12 cellular contexts compared by ENCODE assay signal in genomic region chr3:60064210-60065178, GRCh38.
DNase-seq lines count a peak whose midpoint lies in the region; ATAC-seq lines count a peak whose summit lies in the region.
"Had no signal": no experiment of that assay in that cellular context is flagged by ENCODE, and none has a peak within 500 bp of the region (broad histone marks: within the 10 kb centered on the region; RNA-seq: fewer than 3 reads in every experiment).

No MANE protein-coding gene starts in this region.

- H3K27me3 Mint-ChIP-seq in activated T-helper 1 cell treated with anti-CD3 and anti-CD28 coated beads, Interleukin-12 subunit alpha, Interleukin-12 subunit beta, Interleukin-2, Interleukin-4 antibody, amounts not matched to agents 30 ng/mL and 10 ng/mL and 1 ng/mL, durations not matched to agents 14 hours and 24 hours and 36 hours (ENCODE audit: insufficient read depth): no peaks in the 10 kb centered on the region

- no peak overlapping the region for H2AFZ ChIP-seq in ACC112 (ENCODE audit: low read length, unreplicated experiment)
- H2AFZ ChIP-seq: hepatocyte had no signal

- H3K4me1 Mint-ChIP-seq in activated T-helper 1 cell treated with anti-CD3 and anti-CD28 coated beads, Interleukin-12 subunit alpha, Interleukin-12 subunit beta, Interleukin-2, Interleukin-4 antibody, amounts not matched to agents 30 ng/mL and 10 ng/mL and 1 ng/mL, durations not matched to agents 14 hours and 24 hours and 36 hours (ENCODE audit: low read depth): peaks cover 79% of the 10 kb centered on the region

- no peak overlapping the region for H3K27ac ChIP-seq in ACC112 (ENCODE audit: low read depth, low read length)
- H3K27ac ChIP-seq: hepatocyte, upper lobe of left lung had no signal

- H3K4me1 ChIP-seq in ACC112 (ENCODE audit: control insufficient read depth, insufficient read depth, low read length, unreplicated experiment): peaks cover 10% of the 10 kb centered on the region
- H3K4me1 ChIP-seq: upper lobe of left lung had no signal

- intact Hi-C loops in activated T-helper 1 cell treated with anti-CD3 and anti-CD28 coated beads, Interleukin-12 subunit alpha, Interleukin-12 subunit beta, Interleukin-2, Interleukin-4 antibody, amounts not matched to agents 30 ng/mL and 10 ng/mL and 1 ng/mL, durations not matched to agents 14 hours and 24 hours and 36 hours (cut with micrococcal nuclease): loop anchor here (1.0 kb wide), 5 partner anchors 10 to 47 kb away; no protein-coding TSS in a partner anchor

- H3K36me3 ChIP-seq in ACC112 (ENCODE audit: insufficient read depth, low read length): no peaks in the 10 kb centered on the region
- H3K36me3 ChIP-seq: upper lobe of left lung had no signal

- no peaks in the 10 kb centered on the region for H3K79me2 ChIP-seq in ACC112 (ENCODE audit: control insufficient read depth, insufficient read depth, low read length, unreplicated experiment)
- H3K79me2 ChIP-seq: hepatocyte had no signal

- H3K27me3 ChIP-seq in ACC112 (ENCODE audit: insufficient read depth, low read length): no peaks in the 10 kb centered on the region
- H3K27me3 ChIP-seq: hepatocyte, upper lobe of left lung had no signal

- peak overlapping the region; percentile 53 for H3K4me3 Mint-ChIP-seq in activated T-helper 1 cell treated with anti-CD3 and anti-CD28 coated beads, Interleukin-12 subunit alpha, Interleukin-12 subunit beta, Interleukin-2, Interleukin-4 antibody, amounts not matched to agents 30 ng/mL and 10 ng/mL and 1 ng/mL, durations not matched to agents 14 hours and 24 hours and 36 hours

- H3K36me3 Mint-ChIP-seq in activated T-helper 1 cell treated with anti-CD3 and anti-CD28 coated beads, Interleukin-12 subunit alpha, Interleukin-12 subunit beta, Interleukin-2, Interleukin-4 antibody, amounts not matched to agents 30 ng/mL and 10 ng/mL and 1 ng/mL, durations not matched to agents 14 hours and 24 hours and 36 hours (ENCODE audit: low read depth): peaks cover 30% of the 10 kb centered on the region

- ATAC-seq in GM18909 (IDR thresholded peaks at IDR 0.05; ENCODE audit: poor library complexity, unreplicated experiment): no peak
- ATAC-seq: Panc1 had no signal

- DNase-seq in GM03348 (ENCODE audit: low spot score) (peak; percentile 31), foreskin melanocyte (peak; percentile 11), LoVo (ENCODE audit: low spot score) (no peak), SHP77 (lab: John Stamatoyannopoulos, UW) (no peak)
- DNase-seq in activated T-helper 1 cell treated with anti-CD3 and anti-CD28 coated beads, Interleukin-12 subunit alpha, Interleukin-12 subunit beta, Interleukin-2, Interleukin-4 antibody, amounts not matched to agents 30 ng/mL and 10 ng/mL and 1 ng/mL, durations not matched to agents 14 hours and 24 hours and 36 hours (ENCODE audit: low spot score): no peak
- DNase-seq in effector CD4-positive, alpha-beta T cell: no peak
- DNase-seq: NCI-H1417 treated with DMSO at 0.1 percent for 48 hours, upper lobe of left lung had no signal

- H3K4me3 ChIP-seq in ACC112 (ENCODE audit: low read depth, low read length): peak overlapping the region; percentile 28; the same call in 1 of the 2 replicates
- H3K4me3 ChIP-seq: hepatocyte, upper lobe of left lung had no signal

- H3K9me3 Mint-ChIP-seq in activated T-helper 1 cell treated with anti-CD3 and anti-CD28 coated beads, Interleukin-12 subunit alpha, Interleukin-12 subunit beta, Interleukin-2, Interleukin-4 antibody, amounts not matched to agents 30 ng/mL and 10 ng/mL and 1 ng/mL, durations not matched to agents 14 hours and 24 hours and 36 hours: peaks cover 8% of the 10 kb centered on the region

- H3K27ac Mint-ChIP-seq in activated T-helper 1 cell treated with anti-CD3 and anti-CD28 coated beads, Interleukin-12 subunit alpha, Interleukin-12 subunit beta, Interleukin-2, Interleukin-4 antibody, amounts not matched to agents 30 ng/mL and 10 ng/mL and 1 ng/mL, durations not matched to agents 14 hours and 24 hours and 36 hours: peak overlapping the region; percentile 86

Comparison
In these comparisons a context has a peak if more than half of its experiments do, and no peak if none do; other contexts are left out.
1. DNase-seq: peak in GM03348 (single experiment) and foreskin melanocyte (single experiment); none in activated T-helper 1 cell treated with anti-CD3 and anti-CD28 coated beads, Interleukin-12 subunit alpha, Interleukin-12 subunit beta, Interleukin-2, Interleukin-4 antibody, amounts not matched to agents 30 ng/mL and 10 ng/mL and 1 ng/mL, durations not matched to agents 14 hours and 24 hours and 36 hours (single experiment), LoVo (single experiment), SHP77 (0 of 2) and effector CD4-positive, alpha-beta T cell (single experiment).